ENCODE assay signal across 8 cellular contexts in the genomic region with DNA sequence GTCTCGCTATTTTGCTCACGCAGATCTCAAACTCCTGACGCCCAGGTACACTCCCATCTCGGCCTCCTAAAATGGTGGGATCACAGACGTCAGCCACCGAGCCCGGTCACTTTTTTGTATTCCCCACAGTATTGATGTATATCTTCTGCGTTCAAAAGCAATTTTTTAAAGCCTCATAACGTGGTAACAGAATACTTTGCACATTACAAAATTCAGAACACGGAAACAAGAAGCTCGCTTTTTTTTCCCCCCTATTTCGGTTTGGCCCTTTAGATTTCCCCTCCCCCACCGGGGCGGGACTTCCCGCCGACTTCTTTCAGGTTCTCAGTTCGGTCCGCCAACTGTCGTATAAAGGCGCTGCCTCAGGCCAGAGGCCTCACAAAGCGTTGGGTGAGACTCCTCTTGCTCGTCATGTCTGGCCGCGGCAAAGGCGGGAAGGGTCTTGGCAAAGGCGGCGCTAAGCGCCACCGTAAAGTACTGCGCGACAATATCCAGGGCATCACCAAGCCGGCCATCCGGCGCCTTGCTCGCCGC.
DNase-seq lines count a peak whose midpoint lies in the region; ATAC-seq and TF ChIP-seq lines count a peak whose summit lies in the region.
"Not testable (repeated sequence)": the region's sequence is repeated elsewhere in the genome, so short reads cannot be mapped to it uniquely, and the experiment has no call there.

No MANE protein-coding gene starts in this region.

- H2AK5ac ChIP-seq in IMR-90 (ENCODE audit: low read depth, low read length) = not testable (repeated sequence)

- not testable (repeated sequence) for H3K9me2 ChIP-seq in GM23338 (ENCODE audit: insufficient read depth); OCI-LY7 (ENCODE audit: insufficient read depth, low read length)

- H3K4me2 ChIP-seq in GM23338 (peak overlapping the region; percentile 68), IMR-90 (ENCODE audit: low read depth, low read length) (peak overlapping the region; percentile 99), OCI-LY7 (ENCODE audit: low read length) (peak overlapping the region; percentile 69)

- peak overlapping the region; percentile 88 for H3K4ac ChIP-seq in IMR-90 (ENCODE audit: low read depth, low read length)

- not testable (repeated sequence) for H3K9me3 ChIP-seq in IMR-90 (ENCODE audit: control insufficient read depth, insufficient read depth, low read length); OCI-LY7 (ENCODE audit: low read length); mucosa of rectum (ENCODE audit: control insufficient read depth in 2 of 2, low read length in 2 of 2)

- H3K27me3 Mint-ChIP-seq in GM23338 (ENCODE audit: insufficient read depth, low read depth, poor library complexity) = peaks cover 28% of the 10 kb centered on the region
- H3K27me3 Mint-ChIP-seq in stimulated activated naive CD8-positive, alpha-beta T cell treated with anti-CD3 and anti-CD28 coated beads, Interleukin-15, Interleukin-2, amounts not matched to agents 100 ng/mL and 50 ng/mL, for 24 hours = not testable (repeated sequence)

- in situ Hi-C loops in IMR-90 (cut with MboI; ENCODE audit: low sequenced_read_pairs) = loop anchor here (25.0 kb wide), 1 partner anchor 1511 kb away; no protein-coding TSS in a partner anchor

- peak overlapping the region; percentile 96 for H2BK120ac ChIP-seq in IMR-90 (ENCODE audit: low read depth, low read length)

- not testable (repeated sequence) for TF ChIP-seq RAD21 in IMR-90 (IDR thresholded peaks at IDR 0.05; ENCODE audit: low read length)

- POLR2A ChIA-PET in IMR-90 (lab: Charles Lee; ENCODE audit: unreplicated experiment) (interaction anchor here (0.6 to 1.8 kb wide), 6 partner anchors 9 to 69 kb away, joined by 3 to 8 read pairs (median 6); a partner anchor contains a TSS), OCI-LY7 (lab: Charles Lee) (interaction anchor here (0.6 to 9.2 kb wide), 16 partner anchors 9 to 1802 kb away, joined by 3 to 447 read pairs (median 10); a partner anchor contains a TSS)

- peak overlapping the region; percentile 95; the same call in 1 of the 2 replicates for H3K56ac ChIP-seq in IMR-90 (ENCODE audit: extremely low read depth, insufficient read depth, low read length)

- H3K4me1 Mint-ChIP-seq in GM23338 = peaks cover 17% of the 10 kb centered on the region
- peaks cover 41% of the 10 kb centered on the region for H3K4me1 Mint-ChIP-seq in stimulated activated naive CD8-positive, alpha-beta T cell treated with anti-CD3 and anti-CD28 coated beads, Interleukin-15, Interleukin-2, amounts not matched to agents 100 ng/mL and 50 ng/mL, for 24 hours (ENCODE audit: low read depth)

- peak overlapping the region; percentile 99 for H4K5ac ChIP-seq in IMR-90 (ENCODE audit: low read depth, low read length)

- intact Hi-C loops in IMR-90 (cut with micrococcal nuclease); OCI-LY7 (cut with micrococcal nuclease; ENCODE audit: unreplicated experiment): not testable (repeated sequence)

- not testable (repeated sequence) for H4K20me1 ChIP-seq in GM23338 (replicated peaks; ENCODE audit: insufficient read depth); IMR-90 (ENCODE audit: insufficient read depth, low read length); OCI-LY7 (ENCODE audit: insufficient read depth, low read length)

- peak overlapping the region; percentile 50 for H4K91ac ChIP-seq in IMR-90 (ENCODE audit: insufficient read depth, low read depth, low read length)

- H3K27ac Mint-ChIP-seq in GM23338 = peak overlapping the region; percentile 100
- peak overlapping the region; percentile 98 for H3K27ac Mint-ChIP-seq in stimulated activated naive CD8-positive, alpha-beta T cell treated with anti-CD3 and anti-CD28 coated beads, Interleukin-15, Interleukin-2, amounts not matched to agents 100 ng/mL and 50 ng/mL, for 24 hours

- dilution Hi-C loops in IMR-90 (cut with HindIII; ENCODE audit: low sequenced_read_pairs, unreplicated experiment) = not testable (repeated sequence)

- peak; percentile 56 for DNase-seq in Daoy (ENCODE audit: low read depth)
- DNase-seq in GM23338 (ENCODE audit: low spot score) = peak; percentile 65
- DNase-seq in IMR-90 = peak; percentile 47
- DNase-seq in OCI-LY7 (ENCODE audit: low spot score) = peak; percentile 83
- peak; percentile 49 for DNase-seq in activated T-cell treated with anti-CD3 and anti-CD28 coated beads for 48 hours (ENCODE audit: low read depth)
- DNase-seq in epithelial cell of esophagus (ENCODE audit: low read depth) = peak; percentile 11

- peaks cover 25% of the 10 kb centered on the region for H3K9me3 Mint-ChIP-seq in GM23338
- not testable (repeated sequence) for H3K9me3 Mint-ChIP-seq in stimulated activated naive CD8-positive, alpha-beta T cell treated with anti-CD3 and anti-CD28 coated beads, Interleukin-15, Interleukin-2, amounts not matched to agents 100 ng/mL and 50 ng/mL, for 24 hours

- not testable (repeated sequence) for TF ChIP-seq CTCF in GM23338 (conservative IDR thresholded peaks at IDR 0.05; ENCODE audit: low read depth in 2 of 2); IMR-90 (conservative IDR thresholded peaks at IDR 0.05; ENCODE audit: low read depth, low read length); OCI-LY7 (conservative IDR thresholded peaks at IDR 0.05; ENCODE audit: low read length); epithelial cell of esophagus (IDR thresholded peaks at IDR 0.05; ENCODE audit: insufficient read depth, low read depth, low read length, missing control alignments)

- not testable (repeated sequence) for H3K79me1 ChIP-seq in IMR-90 (ENCODE audit: low read depth in 1 of 2, low read length in 2 of 2)

- H3K27ac ChIP-seq in GM23338 (ENCODE audit: low read depth) (peak overlapping the region; percentile 91), IMR-90 (ENCODE audit: insufficient read depth, low read length) (peak overlapping the region; percentile 99), OCI-LY7 (ENCODE audit: low read depth, low read length, poor library complexity, severe bottlenecking) (peak overlapping the region; percentile 93), mucosa of rectum (ENCODE audit: low read depth in 2 of 2, low read length in 2 of 2) (peak overlapping the region; percentile 85 to 95)

- not testable (repeated sequence) for H3K27me3 ChIP-seq in GM23338 (ENCODE audit: insufficient read depth); IMR-90 (ENCODE audit: control insufficient read depth, insufficient read depth, low read length); mucosa of rectum (ENCODE audit: control insufficient read depth in 2 of 2, insufficient read depth in 2 of 2, low read length in 2 of 2)

- H3K9ac ChIP-seq in IMR-90 (ENCODE audit: low read depth, low read length) (peak overlapping the region; percentile 90), mucosa of rectum (ENCODE audit: low read depth in 1 of 2, low read length in 2 of 2) (peak overlapping the region; percentile 36 to 58)

- H3K36me3 ChIP-seq in GM23338 (ENCODE audit: insufficient read depth); IMR-90 (ENCODE audit: control insufficient read depth, insufficient read depth, low read length); OCI-LY7 (ENCODE audit: insufficient read depth, low read length); mucosa of rectum (ENCODE audit: control insufficient read depth in 2 of 2, insufficient read depth in 2 of 2, low read length in 2 of 2): not testable (repeated sequence)

- peak overlapping the region; percentile 97 for H2BK15ac ChIP-seq in IMR-90 (ENCODE audit: low read depth, low read length)

- peak; percentile 66 for TF ChIP-seq POLR2A in IMR-90 (IDR thresholded peaks at IDR 0.05; ENCODE audit: low read depth, low read length)

- peak overlapping the region; percentile 60 for H2AK9ac ChIP-seq in IMR-90 (replicated peaks; ENCODE audit: low read depth, low read length, poor library complexity)

- H3K4me3 ChIP-seq in GM23338 (peak overlapping the region; percentile 68), IMR-90 (ENCODE audit: insufficient read depth, low read depth, low read length) (peak overlapping the region; percentile 65), OCI-LY7 (ENCODE audit: low read depth, low read length, poor library complexity, severe bottlenecking) (peak overlapping the region; percentile 71), epithelial cell of esophagus (ENCODE audit: low read length) (peak overlapping the region; percentile 49), mucosa of rectum (ENCODE audit: low read length in 2 of 2) (peak overlapping the region; percentile 59 to 77)

- BruUV-seq in IMR-90 (replicated peaks; lab: Mats Ljungman, UMichigan); OCI-LY7 (replicated peaks; lab: Mats Ljungman, UMichigan): not testable (repeated sequence)

- H3K36me3 Mint-ChIP-seq in GM23338 (ENCODE audit: low read depth) = peaks cover 29% of the 10 kb centered on the region
- H3K36me3 Mint-ChIP-seq in stimulated activated naive CD8-positive, alpha-beta T cell treated with anti-CD3 and anti-CD28 coated beads, Interleukin-15, Interleukin-2, amounts not matched to agents 100 ng/mL and 50 ng/mL, for 24 hours (ENCODE audit: low read depth) = not testable (repeated sequence)

- peak overlapping the region; percentile 84; the same call in 1 of the 2 replicates for H2BK20ac ChIP-seq in IMR-90 (ENCODE audit: low read depth, low read length)

- not testable (repeated sequence) for H2AFZ ChIP-seq in GM23338
- H2AFZ ChIP-seq in IMR-90 (replicated peaks; ENCODE audit: low read length, poor library complexity) = peak overlapping the region; percentile 81
- peak overlapping the region; percentile 28; the same call in 1 of the 2 replicates for H2AFZ ChIP-seq in OCI-LY7 (ENCODE audit: low read length)

- peak overlapping the region; percentile 91 for H3K4me3 Mint-ChIP-seq in GM23338
- H3K4me3 Mint-ChIP-seq in stimulated activated naive CD8-positive, alpha-beta T cell treated with anti-CD3 and anti-CD28 coated beads, Interleukin-15, Interleukin-2, amounts not matched to agents 100 ng/mL and 50 ng/mL, for 24 hours = peak overlapping the region; percentile 90

- H3K9me1 ChIP-seq in IMR-90 (ENCODE audit: insufficient read depth, low read length) = not testable (repeated sequence)

- H4K8ac ChIP-seq in IMR-90 (ENCODE audit: low read depth in 2 of 2, low read length in 2 of 2) = peak overlapping the region; percentile 53 to 90

- peak overlapping the region; percentile 90; the same call in 1 of the 2 replicates for H3K14ac ChIP-seq in IMR-90 (replicated peaks; ENCODE audit: low read depth, low read length)

- H3F3A ChIP-seq in GM23338 (replicated peaks; ENCODE audit: low read depth) = not testable (repeated sequence)

- peak overlapping the region; percentile 95 for H3K23ac ChIP-seq in IMR-90 (ENCODE audit: low read depth, low read length)

- H3K79me2 ChIP-seq in GM23338 (replicated peaks; ENCODE audit: insufficient read depth); OCI-LY7 (ENCODE audit: insufficient read depth, low read depth, low read length): not testable (repeated sequence)

- H2BK5ac ChIP-seq in IMR-90 (ENCODE audit: low read depth, low read length, poor library complexity, severe bottlenecking) = peak overlapping the region; percentile 99

- H3K18ac ChIP-seq in IMR-90 (ENCODE audit: low read depth, low read length) = peak overlapping the region; percentile 94

- not testable (repeated sequence) for H3K4me1 ChIP-seq in GM23338 (ENCODE audit: insufficient read depth); IMR-90 (ENCODE audit: control insufficient read depth, insufficient read depth, low read length); mucosa of rectum (ENCODE audit: control insufficient read depth in 2 of 2, insufficient read depth in 2 of 2, low read length in 2 of 2)
- H3K4me1 ChIP-seq in OCI-LY7 (ENCODE audit: insufficient read depth, low read length, poor library complexity, severe bottlenecking) = peaks cover 47% of the 10 kb centered on the region

- CTCF ChIA-PET in IMR-90 (lab: Yijun Ruan, JAX) = interaction anchor here (2.6 kb wide), 1 partner anchor 71 kb away, joined by 8 read pairs; no protein-coding TSS in a partner anchor
- CTCF ChIA-PET in OCI-LY7 (lab: Charles Lee; ENCODE audit: unreplicated experiment) = not testable (repeated sequence)

- ATAC-seq in GM23338 (peak; percentile 88), IMR-90 (ENCODE audit: low read depth) (peak; percentile 79)

- WGBS in IMR-90 (ENCODE audit: extremely low coverage in 2 of 2, insufficient read length in 1 of 2), 2 experiments = 0% methylated on average over 2 of the region's 36 CpGs; no CpG with 5 or more reads in 1 of the 2 experiments

Comparison
In these comparisons a context has a peak if more than half of its experiments do, and no peak if none do; other contexts are left out.
1. Peak in every context shown above with its lines: DNase-seq, ATAC-seq, H3K4me3 ChIP-seq and H3K27ac ChIP-seq.
2. DNase-seq: peak in every context shown above with its lines; median percentile 83 in OCI-LY7; 65 in GM23338; 56 in Daoy; 49 in activated T-cell treated with anti-CD3 and anti-CD28 coated beads for 48 hours; 47 in IMR-90; 11 in epithelial cell of esophagus.